8 cellular contexts compared by ENCODE assay signal in genomic region chr1:234851450-234852438, GRCh38.
DNase-seq lines count a peak whose midpoint lies in the region; ATAC-seq and TF ChIP-seq lines count a peak whose summit lies in the region.

No MANE protein-coding gene starts in this region.

- no peaks in the 10 kb centered on the region for H3K27me3 Mint-ChIP-seq in mesothelial cell of epicardium (ENCODE audit: low read depth)

- peak; percentile 74 for ATAC-seq in GM21786 (IDR thresholded peaks at IDR 0.05; ENCODE audit: unreplicated experiment)
- no peak for ATAC-seq in HG02588 (IDR thresholded peaks at IDR 0.05; ENCODE audit: unreplicated experiment)

- H3K36me3 Mint-ChIP-seq in mesothelial cell of epicardium: no peaks in the 10 kb centered on the region

- no peak overlapping the region for H3K27ac Mint-ChIP-seq in mesothelial cell of epicardium

- peak; percentile 80 for DNase-seq in Caki2 (ENCODE audit: low read depth)
- DNase-seq in NOMO-1 treated with dmso at 0.1 percent for 144 hours (lab: John Stamatoyannopoulos, UW; ENCODE audit: unreplicated experiment): peak; percentile 82
- DNase-seq in fibroblast of pulmonary artery (ENCODE audit: low read depth): peak; percentile 49
- no peak for DNase-seq in mesothelial cell of epicardium (ENCODE audit: low spot score in 2 of 2, unreplicated experiment in 2 of 2)
- DNase-seq in H4 (ENCODE audit: low spot score): no peak
- no peak for DNase-seq in caudate nucleus (lab: John Stamatoyannopoulos, UW)

- peaks cover 17% of the 10 kb centered on the region for H3K4me1 Mint-ChIP-seq in mesothelial cell of epicardium

- in situ Hi-C loops in Caki2 (cut with HindIII; ENCODE audit: low pct_unique_long_range_greater_than_20kb, low sequenced_read_pairs): no loop called here

- H3K4me3 Mint-ChIP-seq in mesothelial cell of epicardium: no peak overlapping the region

- TF ChIP-seq CTCF in fibroblast of pulmonary artery (IDR thresholded peaks at IDR 0.05; ENCODE audit: low read length, missing control alignments) (no peak), mesothelial cell of epicardium (IDR thresholded peaks at IDR 0.05; ENCODE audit: unreplicated experiment) (no peak)

- peaks cover 1% of the 10 kb centered on the region for H3K9me3 Mint-ChIP-seq in mesothelial cell of epicardium

- no peak overlapping the region for H3K4me3 ChIP-seq in fibroblast of pulmonary artery (replicated peaks; ENCODE audit: low read depth, low read length)

- H3K27ac ChIP-seq in caudate nucleus (ENCODE audit: low read depth, low read length): no peak overlapping the region

Comparison
In these comparisons a context has a peak if more than half of its experiments do, and no peak if none do; other contexts are left out.
1. DNase-seq: peak in Caki2 (single experiment), NOMO-1 treated with dmso at 0.1 percent for 144 hours (single experiment) and fibroblast of pulmonary artery (single experiment); none in mesothelial cell of epicardium (0 of 2), H4 (single experiment) and caudate nucleus (0 of 61).